34 cellular contexts compared by ENCODE assay signal in the genomic region with DNA sequence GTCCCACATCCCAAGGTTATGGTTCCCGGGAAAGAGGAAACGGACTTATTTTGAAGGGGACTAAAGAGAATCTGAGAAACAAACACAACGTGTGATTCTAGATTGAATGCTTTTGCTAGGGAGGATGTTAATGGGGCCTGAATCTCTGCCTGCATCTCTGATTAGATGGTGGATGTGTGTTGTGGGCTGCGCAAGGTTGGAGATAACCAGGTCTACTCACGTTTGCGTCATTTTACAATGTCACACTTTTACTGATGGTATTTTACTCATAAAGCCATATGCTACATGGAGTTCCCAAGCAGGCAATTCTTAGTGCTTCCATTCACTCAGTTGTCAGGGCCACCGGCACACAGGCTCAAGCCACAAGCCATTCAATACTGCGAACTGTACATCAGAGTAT. TPM values are rescaled to one million over a fixed set of nuclear protein-coding genes. Genes with fewer than 3 reads are reported as not detected.
"Had no signal": no experiment of that assay in that cellular context is flagged by ENCODE, and none has a peak within 500 bp of the region (broad histone marks: within the 10 kb centered on the region; RNA-seq: fewer than 3 reads in every experiment).

No MANE protein-coding gene starts in this region.

- H2AFZ ChIP-seq: hepatocyte had no signal

- H3K27me3 ChIP-seq: adrenal gland, body of pancreas, gastrocnemius medialis, hepatocyte, pancreas, upper lobe of left lung, vagina had no signal

- H3K4me3 ChIP-seq: adrenal gland, body of pancreas, gastrocnemius medialis, hepatocyte, left ventricle myocardium inferior, lung, mucosa of descending colon, pancreas, prostate gland, skin epidermis, upper lobe of left lung, vagina had no signal

- H3K79me2 ChIP-seq: hepatocyte had no signal

- DNase-seq: activated CD4-positive, alpha-beta memory T cell treated with anti-CD3 and anti-CD28 coated beads, Interleukin-2, amount 10 ng/mL, durations not matched to agents 7 days and 5 days; activated CD4-positive, alpha-beta T cell treated with anti-CD3 and anti-CD28 coated beads for 48 hours; activated naive CD4-positive, alpha-beta T cell; activated T-cell treated with anti-CD3 and anti-CD28 coated beads, Interleukin-2, amount 50 U/mL, for 48 hours; adrenal gland; aorta; body of pancreas; dermis blood vessel endothelial cell; effector memory CD4-positive, alpha-beta T cell; gastrocnemius medialis; left ventricle myocardium inferior; mucosa of descending colon; pancreas; retina; stimulated activated CD4-positive, alpha-beta T cell treated with anti-CD3 and anti-CD28 coated beads, Interleukin-12 subunit alpha, Interleukin-12 subunit beta, amount 100 ng/mL, for 4 hours; stimulated activated CD4-positive, alpha-beta T cell treated with anti-CD3 and anti-CD28 coated beads, Interleukin-4, amount 100 ng/mL, for 1 hour; stimulated activated naive CD8-positive, alpha-beta T cell treated with anti-CD3 and anti-CD28 coated beads, Interleukin-15, amount 100 ng/mL, for 72 hours; substantia nigra; T-helper 9 cell; upper lobe of left lung had no signal

- H3K9me3 Mint-ChIP-seq: activated CD4-positive, alpha-beta memory T cell treated with anti-CD3 and anti-CD28 coated beads, Interleukin-2, amount 10 ng/mL, durations not matched to agents 7 days and 5 days had no signal

- H3K27ac Mint-ChIP-seq: activated CD4-positive, alpha-beta memory T cell treated with anti-CD3 and anti-CD28 coated beads, Interleukin-2, amount 10 ng/mL, durations not matched to agents 7 days and 5 days; activated naive CD8-positive, alpha-beta T cell; stimulated activated naive CD8-positive, alpha-beta T cell treated with anti-CD3 and anti-CD28 coated beads, Interleukin-15, amount 100 ng/mL, for 72 hours had no signal

- H3K4me3 Mint-ChIP-seq: activated CD4-positive, alpha-beta memory T cell treated with anti-CD3 and anti-CD28 coated beads, Interleukin-2, amount 10 ng/mL, durations not matched to agents 7 days and 5 days; activated naive CD8-positive, alpha-beta T cell had no signal

- H3K27me3 Mint-ChIP-seq: activated CD4-positive, alpha-beta memory T cell treated with anti-CD3 and anti-CD28 coated beads, Interleukin-2, amount 10 ng/mL, durations not matched to agents 7 days and 5 days; activated naive CD8-positive, alpha-beta T cell; stimulated activated naive CD8-positive, alpha-beta T cell treated with anti-CD3 and anti-CD28 coated beads, Interleukin-15, amount 100 ng/mL, for 72 hours had no signal

- H3K36me3 Mint-ChIP-seq: activated naive CD8-positive, alpha-beta T cell had no signal

- H3K4me1 ChIP-seq: adrenal gland, body of pancreas, gastrocnemius medialis, pancreas, prostate gland, vagina had no signal

- H3K27ac ChIP-seq: adrenal gland, body of pancreas, gastrocnemius medialis, left ventricle myocardium inferior, pancreas, prostate gland, skin epidermis, upper lobe of left lung, vagina, VCaP had no signal

- H3K9me3 ChIP-seq: adrenal gland, body of pancreas, gastrocnemius medialis, left ventricle myocardium inferior, mucosa of descending colon, pancreas, prostate gland, upper lobe of left lung, vagina had no signal

- H3K4me2 ChIP-seq: hepatocyte had no signal

- ATAC-seq: activated CD4-positive, CD25-positive, alpha-beta regulatory T cell treated with anti-CD3 and anti-CD28 coated beads, Interleukin-2, amount 50 U/mL, for 24 hours; body of pancreas; gastrocnemius medialis; mucosa of descending colon; pancreas; sciatic nerve; stimulated activated naive CD8-positive, alpha-beta T cell treated with anti-CD3 and anti-CD28 coated beads, Interleukin-15, amount 100 ng/mL, for 72 hours had no signal

- H3K36me3 ChIP-seq: adrenal gland, gastrocnemius medialis, left ventricle myocardium inferior, pancreas, prostate gland, upper lobe of left lung, vagina had no signal

RNA-seq across cellular contexts. Expression of a gene that starts 23.2 kb away (rescaled TPM):
- total RNA-seq: adrenal gland, body of pancreas, dermis blood vessel endothelial cell, epithelial cell of proximal tubule, gastrocnemius medialis, left ventricle myocardium inferior, mesenteric fat pad, myocyte, prostate gland, sciatic nerve had no signal
- polyA plus RNA-seq: adrenal gland, aorta, neural cell had no signal

RNA-seq across cellular contexts. Expression of a gene that starts 58.1 kb away (rescaled TPM):
- total RNA-seq: activated CD4-positive, alpha-beta memory T cell treated with anti-CD3 and anti-CD28 coated beads, Interleukin-2, amount 10 ng/mL, durations not matched to agents 7 days and 5 days; adrenal gland; aorta; body of pancreas; dermis blood vessel endothelial cell; epithelial cell of proximal tubule; gastrocnemius medialis; hepatocyte; left ventricle myocardium inferior; mesenteric fat pad; mucosa of descending colon; myocyte; pancreas; prostate gland; sciatic nerve; T-helper 1 cell treated with Interleukin-12 subunit alpha and Interleukin-12 subunit beta and Interleukin-4 antibody, amounts not matched to agents 30 ng/mL and 1 ng/mL, for 36 hours; upper lobe of left lung; vagina had no signal
- polyA plus RNA-seq: adrenal gland, aorta, hepatocyte, neural cell, pancreas had no signal
